Comparison of ENCODE assay signal across 20 cellular contexts in genomic region chr14:51458563-51458955, GRCh38.
DNase-seq lines count a peak whose midpoint lies in the region; ATAC-seq and TF ChIP-seq lines count a peak whose summit lies in the region.
"Had no signal": no experiment of that assay in that cellular context is flagged by ENCODE, and none has a peak within 500 bp of the region (broad histone marks: within the 10 kb centered on the region; RNA-seq: fewer than 3 reads in every experiment).

No MANE protein-coding gene starts in this region.

- intact Hi-C loops in esophagus muscularis mucosa (cut with DNase I), result no loop called here
- intact Hi-C loops in left colon (cut with DNase I, micrococcal nuclease), result no loop called here
- intact Hi-C loops in colonic mucosa (cut with DNase I), result no loop called here

- DNase-seq in ELR (ENCODE audit: low read depth) (peak; percentile 93), RKO (ENCODE audit: low spot score) (peak; percentile 97), esophagus muscularis mucosa (ENCODE audit: extremely low spot score) (peak; percentile 55), progenitor cell of endocrine pancreas (ENCODE audit: low spot score, unreplicated experiment) (no peak), Ammon's horn (ENCODE audit: low spot score) (no peak), left colon (no peak), caudate nucleus (lab: John Stamatoyannopoulos, UW) (no peak), colonic mucosa (no peak)
- DNase-seq: activated CD4-positive, alpha-beta memory T cell treated with anti-CD3 and anti-CD28 coated beads, Interleukin-2, amount 10 ng/mL, durations not matched to agents 7 days and 5 days; aorta; CD4-positive, CD25-positive, alpha-beta regulatory T cell; GOT3; Karpas-422; left cardiac atrium; naive B cell; NCI-H187 treated with DMSO at 0.1 percent for 48 hours; NCI-H774; retina; SHP77; stimulated activated CD4-positive, alpha-beta T cell treated with anti-CD3 and anti-CD28 coated beads, Interleukin-4, amount 100 ng/mL, for 1 hour had no signal

- peaks cover 12% of the 10 kb centered on the region for H3K9me3 Mint-ChIP-seq in progenitor cell of endocrine pancreas (ENCODE audit: low read depth)
- H3K9me3 Mint-ChIP-seq: activated CD4-positive, alpha-beta memory T cell treated with anti-CD3 and anti-CD28 coated beads, Interleukin-2, amount 10 ng/mL, durations not matched to agents 7 days and 5 days had no signal

- no peak overlapping the region for H3K27ac ChIP-seq in esophagus muscularis mucosa (replicated peaks in 1 of 4)
- H3K27ac ChIP-seq in caudate nucleus (ENCODE audit: low read depth, low read length), result no peak overlapping the region
- no peak overlapping the region for H3K27ac ChIP-seq in colonic mucosa

- H3K4me1 Mint-ChIP-seq in progenitor cell of endocrine pancreas (ENCODE audit: low read depth), result peaks cover 26% of the 10 kb centered on the region
- H3K4me1 Mint-ChIP-seq: activated CD4-positive, alpha-beta memory T cell treated with anti-CD3 and anti-CD28 coated beads, Interleukin-2, amount 10 ng/mL, durations not matched to agents 7 days and 5 days; CD4-positive, CD25-positive, alpha-beta regulatory T cell; naive B cell had no signal

- H3K4me3 ChIP-seq in esophagus muscularis mucosa, result no peak overlapping the region
- no peak overlapping the region for H3K4me3 ChIP-seq in colonic mucosa

- H3K27me3 ChIP-seq in esophagus muscularis mucosa, result no peaks in the 10 kb centered on the region
- no peaks in the 10 kb centered on the region for H3K27me3 ChIP-seq in colonic mucosa

- H3K9me3 ChIP-seq in esophagus muscularis mucosa (no peaks in the 10 kb centered on the region), colonic mucosa (no peaks in the 10 kb centered on the region)

- no peaks in the 10 kb centered on the region for H3K4me1 ChIP-seq in esophagus muscularis mucosa
- H3K4me1 ChIP-seq in colonic mucosa, result no peaks in the 10 kb centered on the region

- no peak for TF ChIP-seq CTCF in esophagus muscularis mucosa (IDR thresholded peaks at IDR 0.05)
- TF ChIP-seq CTCF in progenitor cell of endocrine pancreas (IDR thresholded peaks at IDR 0.05; ENCODE audit: unreplicated experiment), result no peak
- TF ChIP-seq CTCF in colonic mucosa (IDR thresholded peaks at IDR 0.05), result no peak

- no peak overlapping the region for H3K9ac ChIP-seq in colonic mucosa (ENCODE audit: low read depth in 2 of 2, low read length in 2 of 2)

- TF ChIP-seq EP300 in esophagus muscularis mucosa (IDR thresholded peaks at IDR 0.05), result no peak

- H3K27ac Mint-ChIP-seq in progenitor cell of endocrine pancreas, result peak overlapping the region; percentile 27
- H3K27ac Mint-ChIP-seq: activated CD4-positive, alpha-beta memory T cell treated with anti-CD3 and anti-CD28 coated beads, Interleukin-2, amount 10 ng/mL, durations not matched to agents 7 days and 5 days; CD4-positive, CD25-positive, alpha-beta regulatory T cell; naive B cell had no signal

- H3K4me3 Mint-ChIP-seq in progenitor cell of endocrine pancreas (ENCODE audit: low read depth), result no peak overlapping the region
- H3K4me3 Mint-ChIP-seq: activated CD4-positive, alpha-beta memory T cell treated with anti-CD3 and anti-CD28 coated beads, Interleukin-2, amount 10 ng/mL, durations not matched to agents 7 days and 5 days; CD4-positive, CD25-positive, alpha-beta regulatory T cell; naive B cell had no signal

- TF ChIP-seq POLR2A in esophagus muscularis mucosa (IDR thresholded peaks at IDR 0.05; ENCODE audit: low read depth), result no peak

- H3K36me3 ChIP-seq in esophagus muscularis mucosa (no peaks in the 10 kb centered on the region), colonic mucosa (no peaks in the 10 kb centered on the region)

- WGBS in esophagus muscularis mucosa, result 80% methylated on average over 1 of the region's 1 CpG

- no peaks in the 10 kb centered on the region for H3K27me3 Mint-ChIP-seq in progenitor cell of endocrine pancreas

- H3K36me3 Mint-ChIP-seq in progenitor cell of endocrine pancreas (ENCODE audit: insufficient read depth), result peaks cover 2% of the 10 kb centered on the region
- H3K36me3 Mint-ChIP-seq: CD4-positive, CD25-positive, alpha-beta regulatory T cell; naive B cell had no signal

- ATAC-seq in left colon, result no peak

Comparison
In these comparisons a context has a peak if more than half of its experiments do, and no peak if none do; other contexts are left out.
1. DNase-seq: peak in ELR (single experiment), RKO (single experiment) and esophagus muscularis mucosa (single experiment); none in progenitor cell of endocrine pancreas (single experiment), Ammon's horn (single experiment), left colon (0 of 2), caudate nucleus (0 of 61) and colonic mucosa (single experiment).